In genomic region chr9:30942852-30943251, GRCh38 we compare ENCODE assay signal across 3 cellular contexts.
DNase-seq lines count a peak whose midpoint lies in the region; ATAC-seq, FAIRE-seq and TF ChIP-seq lines count a peak whose summit lies in the region.
"Not testable (repeated sequence)": the region's sequence is repeated elsewhere in the genome, so short reads cannot be mapped to it uniquely, and the experiment has no call there.

No MANE protein-coding gene starts in this region.

- CTCF ChIA-PET in HepG2 (lab: Yijun Ruan, JAX; ENCODE audit: low intra/inter-chr PET ratio, low total read pairs): not testable (repeated sequence)

- H3K4me1 ChIP-seq in HepG2 (ENCODE audit: insufficient read depth, low read length): not testable (repeated sequence)

- not testable (repeated sequence) for H3K4me3 Mint-ChIP-seq in activated naive CD4-positive, alpha-beta T cell treated with anti-CD3 and anti-CD28 coated beads, Interleukin-2, amount 50 U/mL, for 24 hours

- peak overlapping the region; percentile 43 for H3K27ac Mint-ChIP-seq in activated naive CD4-positive, alpha-beta T cell treated with anti-CD3 and anti-CD28 coated beads, Interleukin-2, amount 50 U/mL, for 24 hours

- not testable (repeated sequence) for H3K4me3 ChIP-seq in HepG2 (replicated peaks in 1 of 3; ENCODE audit: insufficient read depth in 1 of 3, low read depth in 2 of 3, low read length in 3 of 3)

- BruUV-seq in HepG2 (replicated peaks; lab: Mats Ljungman, UMichigan): not testable (repeated sequence)

- FAIRE-seq in HepG2 (lab: Jason Lieb, UNC): not testable (repeated sequence)

- POLR2A ChIA-PET in HepG2 (lab: Yijun Ruan, JAX): not testable (repeated sequence)

- not testable (repeated sequence) for ATAC-seq in SK-N-SH treated with all-trans-retinoic acid at 6 μM for 48 hours, HepG2

- WGBS in HepG2 (ENCODE audit: low lambda C conversion rate): 26% methylated on average over 2 of the region's 2 CpGs

- not testable (repeated sequence) for TF ChIP-seq RAD21 in HepG2 (CRISPR knock-in tag; IDR thresholded peaks at IDR 0.05)

- not testable (repeated sequence) for TF ChIP-seq POLR2A in HepG2 (IDR thresholded peaks at IDR 0.05; ENCODE audit: insufficient read depth in 1 of 2, low read depth in 2 of 2, low read length in 2 of 2)

- H3K36me3 ChIP-seq in HepG2 (replicated peaks in 1 of 2; ENCODE audit: control insufficient read depth in 1 of 2, insufficient read depth in 2 of 2, low read length in 2 of 2): not testable (repeated sequence)

- DNase-seq in HepG2 (ENCODE audit: low spot score): not testable (repeated sequence)

- not testable (repeated sequence) for H3K79me2 ChIP-seq in HepG2 (ENCODE audit: insufficient read depth, low read length)

- H2AFZ ChIP-seq in HepG2 (ENCODE audit: low read length): not testable (repeated sequence)

- not testable (repeated sequence) for H3K27me3 ChIP-seq in HepG2 (ENCODE audit: control insufficient read depth in 1 of 2, insufficient read depth in 2 of 2, low read length in 2 of 2)

- TF ChIP-seq EP300 in HepG2 (IDR thresholded peaks at IDR 0.05; ENCODE audit: low read depth in 2 of 2, low read length in 2 of 2); HepG2 (CRISPR knock-in tag; IDR thresholded peaks at IDR 0.05; ENCODE audit: borderline replicate concordance): not testable (repeated sequence)

- not testable (repeated sequence) for H3K9ac ChIP-seq in HepG2 (ENCODE audit: insufficient read depth, low read depth, low read length)

- in situ Hi-C loops in HepG2 (cut with HindIII; ENCODE audit: extremely low pct_ligation_motif_present, low pct_unique_long_range_greater_than_20kb): not testable (repeated sequence)

- not testable (repeated sequence) for TF ChIP-seq CTCF in HepG2 (CRISPR knock-in tag; IDR thresholded peaks at IDR 0.05)

- not testable (repeated sequence) for H3K4me2 ChIP-seq in HepG2 (ENCODE audit: low read depth, low read length)

- not testable (repeated sequence) for H3K9me3 ChIP-seq in HepG2 (ENCODE audit: low read length)

- H3K27me3 Mint-ChIP-seq in activated naive CD4-positive, alpha-beta T cell treated with anti-CD3 and anti-CD28 coated beads, Interleukin-2, amount 50 U/mL, for 24 hours: not testable (repeated sequence)

- not testable (repeated sequence) for H3K27ac ChIP-seq in HepG2 (ENCODE audit: extremely low read length, insufficient read depth, low read length)

- H3K9me3 Mint-ChIP-seq in activated naive CD4-positive, alpha-beta T cell treated with anti-CD3 and anti-CD28 coated beads, Interleukin-2, amount 50 U/mL, for 24 hours: peaks cover 12% of the 10 kb centered on the region

- intact Hi-C loops in HepG2 (cut with micrococcal nuclease; ENCODE audit: unreplicated experiment): not testable (repeated sequence)

- H3K36me3 Mint-ChIP-seq in activated naive CD4-positive, alpha-beta T cell treated with anti-CD3 and anti-CD28 coated beads, Interleukin-2, amount 50 U/mL, for 24 hours: not testable (repeated sequence)

- not testable (repeated sequence) for H4K20me1 ChIP-seq in HepG2 (ENCODE audit: insufficient read depth, low read length)

- H3K4me1 Mint-ChIP-seq in activated naive CD4-positive, alpha-beta T cell treated with anti-CD3 and anti-CD28 coated beads, Interleukin-2, amount 50 U/mL, for 24 hours: not testable (repeated sequence)

TF ChIP-seq in SK-N-SH treated with all-trans-retinoic acid at 6 μM for 48 hours, 23 proteins besides CTCF, POLR2A, EP300 and RAD21:
- TF ChIP-seq ZNF8 (CRISPR knock-in tag; IDR thresholded peaks at IDR 0.05): peak; percentile 86

TF ChIP-seq in HepG2, 621 proteins besides CTCF, POLR2A, EP300 and RAD21:
- 0 out of 2 replicates have a peak, but pooled peaks have one; percentile 68 for TF ChIP-seq ZNF260 (CRISPR knock-in tag; IDR thresholded peaks at IDR 0.05; ENCODE audit: borderline replicate concordance, low read depth)
TF ChIP-seq in HepG2: peak in this region for 1; not testable (repeated sequence) for 620.
